9 cellular contexts compared by ENCODE assay signal in the genomic region with DNA sequence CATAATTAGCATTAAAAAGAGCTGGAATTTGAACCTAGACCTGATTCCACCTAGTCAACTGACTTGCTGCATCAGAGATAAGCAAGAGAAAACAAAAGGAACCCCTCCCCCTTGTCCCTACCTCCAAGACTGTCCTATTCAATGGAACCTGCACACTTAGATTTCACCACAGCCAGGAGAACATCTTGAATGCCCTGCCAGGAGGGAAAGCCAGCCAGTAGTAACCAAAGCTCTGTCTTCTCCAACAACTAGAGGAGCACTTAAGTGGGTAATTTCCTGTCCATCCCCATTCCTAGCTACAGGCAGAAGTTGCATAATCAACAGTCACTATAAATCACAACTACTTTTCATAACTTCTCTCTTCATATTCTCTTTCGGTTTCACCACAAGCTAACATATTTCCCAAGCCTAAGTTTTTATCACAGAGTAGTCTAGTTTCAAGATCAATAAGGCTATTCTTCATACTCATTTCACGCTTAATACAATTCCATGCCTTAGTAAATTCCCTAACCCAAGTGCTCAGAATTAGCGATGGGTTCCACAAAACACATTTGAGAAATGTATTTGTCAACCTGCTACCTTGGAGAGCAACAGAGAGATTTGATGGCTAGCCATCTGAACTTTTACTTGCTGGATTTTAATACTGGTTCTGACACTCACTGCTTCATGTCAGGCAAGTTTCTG. TPM values are rescaled to one million over a fixed set of nuclear protein-coding genes. Genes with fewer than 3 reads are reported as not detected.
DNase-seq lines count a peak whose midpoint lies in the region; ATAC-seq and TF ChIP-seq lines count a peak whose summit lies in the region.
"Had no signal": no experiment of that assay in that cellular context is flagged by ENCODE, and none has a peak within 500 bp of the region (broad histone marks: within the 10 kb centered on the region; RNA-seq: fewer than 3 reads in every experiment).

No MANE protein-coding gene starts in this region.

- intact Hi-C loops in Caco-2 (cut with micrococcal nuclease; ENCODE audit: unreplicated experiment), result loop anchor here (5.0 kb wide), 1 partner anchor 65 kb away; no protein-coding TSS in a partner anchor

- H3K4me1 Mint-ChIP-seq in Caco-2 (ENCODE audit: low read depth, unreplicated experiment), result peaks cover 43% of the 10 kb centered on the region
- peaks cover 21 to 34% (median 28%) of the 10 kb centered on the region in 3 donors for H3K4me1 Mint-ChIP-seq in IgD-negative memory B cell
- H3K4me1 Mint-ChIP-seq in activated naive CD8-positive, alpha-beta T cell treated with anti-CD3 and anti-CD28 coated beads, Interleukin-2, amount 10 ng/mL, durations not matched to agents 7 days and 5 days, result peaks cover 32% of the 10 kb centered on the region
- H3K4me1 Mint-ChIP-seq in memory B cell, result peaks cover 38% of the 10 kb centered on the region

- no peaks in the 10 kb centered on the region for H3K27me3 Mint-ChIP-seq in Caco-2 (ENCODE audit: insufficient read depth, unreplicated experiment)
- H3K27me3 Mint-ChIP-seq in IgD-negative memory B cell, result no peaks in the 10 kb centered on the region
- H3K27me3 Mint-ChIP-seq in activated naive CD8-positive, alpha-beta T cell treated with anti-CD3 and anti-CD28 coated beads, Interleukin-2, amount 10 ng/mL, durations not matched to agents 7 days and 5 days, result no peaks in the 10 kb centered on the region
- no peaks in the 10 kb centered on the region for H3K27me3 Mint-ChIP-seq in memory B cell

- no peak for TF ChIP-seq CTCF in Caco-2 (IDR thresholded peaks at IDR 0.05; ENCODE audit: insufficient read depth in 1 of 2, low read depth in 1 of 2, low read length in 1 of 2, severe bottlenecking in 1 of 2, unreplicated experiment in 1 of 2)

- peak; percentile 56 to 70 for DNase-seq in Caco-2
- DNase-seq in activated naive CD8-positive, alpha-beta T cell treated with anti-CD3 and anti-CD28 coated beads, Interleukin-2, amount 10 ng/mL, durations not matched to agents 7 days and 5 days, result no peak
- DNase-seq in memory B cell (ENCODE audit: low spot score in 2 of 2), result no peak
- DNase-seq in SK-N-DZ (ENCODE audit: low spot score), result no peak
- DNase-seq in DMS79 (lab: John Stamatoyannopoulos, UW), result no peak
- DNase-seq in D341Med (ENCODE audit: low spot score), result no peak
- no peak for DNase-seq in NCI-H446 (lab: John Stamatoyannopoulos, UW)
- DNase-seq: stimulated activated CD4-positive, alpha-beta T cell treated with anti-CD3 and anti-CD28 coated beads, Interleukin-1b, Interleukin-23, amount 100 ng/mL, for 48 hours had no signal

- H3K4me3 ChIP-seq in Caco-2 (ENCODE audit: low read depth, low read length), result no peak overlapping the region

- no peaks in the 10 kb centered on the region for H3K27me3 ChIP-seq in Caco-2 (replicated peaks; ENCODE audit: control insufficient read depth, insufficient read depth, low read length)

- H3K9me3 ChIP-seq in Caco-2, result no peaks in the 10 kb centered on the region; the same call in 1 of the 2 replicates

- CTCF ChIA-PET in Caco-2 (lab: Charles Lee), result no interaction called here

- peak overlapping the region; percentile 14 for H3K27ac Mint-ChIP-seq in Caco-2 (ENCODE audit: unreplicated experiment)
- peak overlapping the region in 2 of 3 donors; percentile 7 to 54 for H3K27ac Mint-ChIP-seq in IgD-negative memory B cell
- H3K27ac Mint-ChIP-seq in activated naive CD8-positive, alpha-beta T cell treated with anti-CD3 and anti-CD28 coated beads, Interleukin-2, amount 10 ng/mL, durations not matched to agents 7 days and 5 days, result no peak overlapping the region
- peak overlapping the region; percentile 28 for H3K27ac Mint-ChIP-seq in memory B cell

- POLR2A ChIA-PET in Caco-2 (lab: Charles Lee), result interaction anchor here (0.6 kb wide), 2 partner anchors 11 to 294 kb away, joined by 3 to 5 read pairs; no protein-coding TSS in a partner anchor
- POLR2A ChIA-PET in activated naive CD8-positive, alpha-beta T cell treated with anti-CD3 and anti-CD28 coated beads, Interleukin-2, amount 10 ng/mL, durations not matched to agents 7 days and 5 days (lab: Charles Lee), result no interaction called here

- H3K9me3 Mint-ChIP-seq in Caco-2 (ENCODE audit: unreplicated experiment), result peaks cover 8% of the 10 kb centered on the region
- peaks cover 0 to 5% (median 1%) of the 10 kb centered on the region in 3 donors for H3K9me3 Mint-ChIP-seq in IgD-negative memory B cell
- H3K9me3 Mint-ChIP-seq in activated naive CD8-positive, alpha-beta T cell treated with anti-CD3 and anti-CD28 coated beads, Interleukin-2, amount 10 ng/mL, durations not matched to agents 7 days and 5 days, result peaks cover 7% of the 10 kb centered on the region
- peaks cover 4% of the 10 kb centered on the region for H3K9me3 Mint-ChIP-seq in memory B cell

- H3K36me3 ChIP-seq in Caco-2 (ENCODE audit: control insufficient read depth, insufficient read depth, low read length), result no peaks in the 10 kb centered on the region

- peak overlapping the region; percentile 87 for H3K4me3 Mint-ChIP-seq in Caco-2 (ENCODE audit: unreplicated experiment)
- H3K4me3 Mint-ChIP-seq in IgD-negative memory B cell, result peak overlapping the region; percentile 46 to 94 (median 78)
- H3K4me3 Mint-ChIP-seq in activated naive CD8-positive, alpha-beta T cell treated with anti-CD3 and anti-CD28 coated beads, Interleukin-2, amount 10 ng/mL, durations not matched to agents 7 days and 5 days, result peak overlapping the region; percentile 20
- peak overlapping the region; percentile 4 for H3K4me3 Mint-ChIP-seq in memory B cell

- H3K36me3 Mint-ChIP-seq in Caco-2 (ENCODE audit: insufficient read depth, unreplicated experiment) (peaks cover 28% of the 10 kb centered on the region), IgD-negative memory B cell (peaks cover 8% of the 10 kb centered on the region), memory B cell (peaks cover 5% of the 10 kb centered on the region)
- H3K36me3 Mint-ChIP-seq in activated naive CD8-positive, alpha-beta T cell treated with anti-CD3 and anti-CD28 coated beads, Interleukin-2, amount 10 ng/mL, durations not matched to agents 7 days and 5 days, result peaks cover 14% of the 10 kb centered on the region

- H3K4me1 ChIP-seq in Caco-2, result peaks cover 59% of the 10 kb centered on the region

- no peak for ATAC-seq in activated naive CD8-positive, alpha-beta T cell treated with anti-CD3 and anti-CD28 coated beads, Interleukin-2, amount 10 ng/mL, durations not matched to agents 7 days and 5 days (ENCODE audit: low read depth)
- no peak for ATAC-seq in memory B cell (ENCODE audit: low read depth)

- BruUV-seq in Caco-2 (replicated peaks; lab: Mats Ljungman, UMichigan), result TSS peak; percentile 95

RNA-seq across cellular contexts. Expression of a gene that starts 2.2 kb away (rescaled TPM):
- 34.3 and 41.6 TPM in 2 replicates for total RNA-seq in Caco-2 (2022)
- 6.4 TPM for polyA plus RNA-seq in IgD-negative memory B cell
- 10 to 100 TPM; 13.9 to 20.3 TPM for total RNA-seq in activated naive CD8-positive, alpha-beta T cell treated with anti-CD3 and anti-CD28 coated beads, Interleukin-2, amount 10 ng/mL, durations not matched to agents 7 days and 5 days
- 9.2 and 12.8 TPM in 2 replicates for polyA plus RNA-seq in SK-N-DZ (2014; cell fraction: cytosol; rRNA removed)
- 5.9 and 7.9 TPM in 2 replicates for polyA plus RNA-seq in SK-N-DZ (2014; cell fraction: nucleus; rRNA removed)

Comparison
In these comparisons a context has a peak if more than half of its experiments do, and no peak if none do; other contexts are left out.
1. DNase-seq: peak in Caco-2 (2 of 2); none in activated naive CD8-positive, alpha-beta T cell treated with anti-CD3 and anti-CD28 coated beads, Interleukin-2, amount 10 ng/mL, durations not matched to agents 7 days and 5 days (single experiment), memory B cell (0 of 2), SK-N-DZ (single experiment), DMS79 (single experiment), D341Med (single experiment) and NCI-H446 (0 of 2).
2. H3K4me3 Mint-ChIP-seq: peak in every context shown above with its lines; median percentile 87 in Caco-2; 78 in IgD-negative memory B cell; 20 in activated naive CD8-positive, alpha-beta T cell treated with anti-CD3 and anti-CD28 coated beads, Interleukin-2, amount 10 ng/mL, durations not matched to agents 7 days and 5 days; 4 in memory B cell.